ENCODE assay signal across 20 cellular contexts in genomic region chr1:52613611-52614373, GRCh38. TPM values are rescaled to one million over a fixed set of nuclear protein-coding genes. Genes with fewer than 3 reads are reported as not detected.
DNase-seq lines count a peak whose midpoint lies in the region; ATAC-seq and TF ChIP-seq lines count a peak whose summit lies in the region.
"Had no signal": no experiment of that assay in that cellular context is flagged by ENCODE, and none has a peak within 500 bp of the region (broad histone marks: within the 10 kb centered on the region; RNA-seq: fewer than 3 reads in every experiment).

No MANE protein-coding gene starts in this region.

- no peaks in the 10 kb centered on the region for H3K27me3 Mint-ChIP-seq in activated T-helper 17 cell treated with anti-CD3 and anti-CD28 coated beads, Interleukin-2, amount 50 U/mL, for 72 hours
- H3K27me3 Mint-ChIP-seq: stimulated activated naive CD8-positive, alpha-beta T cell treated with anti-CD3 and anti-CD28 coated beads, Interleukin-15, Interleukin-2, amounts not matched to agents 100 ng/mL and 50 ng/mL, for 24 hours had no signal

- no peak for ATAC-seq in activated T-helper 17 cell treated with anti-CD3 and anti-CD28 coated beads, Interleukin-2, amount 50 U/mL, for 72 hours (replicated peaks)
- ATAC-seq in right lobe of liver (peak; percentile 45 to 75 (median 50)), GM18907 (IDR thresholded peaks at IDR 0.05; ENCODE audit: unreplicated experiment) (no peak), body of pancreas (no peak)

- CTCF ChIA-PET in HEK293T (lab: Yijun Ruan, JAX): no interaction called here

- H3K4me1 Mint-ChIP-seq in activated T-helper 17 cell treated with anti-CD3 and anti-CD28 coated beads, Interleukin-2, amount 50 U/mL, for 72 hours: peaks cover 12% of the 10 kb centered on the region
- H3K4me1 Mint-ChIP-seq: neural crest cell had no signal

- no peaks in the 10 kb centered on the region for H3K9me3 ChIP-seq in right lobe of liver
- H3K9me3 ChIP-seq in body of pancreas: no peaks in the 10 kb centered on the region
- H3K9me3 ChIP-seq: heart left ventricle, transverse colon had no signal

- WGBS in right lobe of liver (ENCODE audit: insufficient coverage, low coverage, low lambda C conversion rate, missing lambda C conversion rate): 54% methylated on average over 2 of the region's 2 CpGs
- 40 to 64% methylated on average over 2 of the region's 2 CpGs for WGBS in body of pancreas, 2 donors

- H3K27ac Mint-ChIP-seq in activated T-helper 17 cell treated with anti-CD3 and anti-CD28 coated beads, Interleukin-2, amount 50 U/mL, for 72 hours: peak overlapping the region; percentile 25
- H3K27ac Mint-ChIP-seq: stimulated activated naive CD8-positive, alpha-beta T cell treated with anti-CD3 and anti-CD28 coated beads, Interleukin-15, Interleukin-2, amounts not matched to agents 100 ng/mL and 50 ng/mL, for 24 hours had no signal

- H3K36me3 ChIP-seq in right lobe of liver (no peaks in the 10 kb centered on the region), body of pancreas (replicated peaks in 1 of 2; ENCODE audit: insufficient read depth in 1 of 2, low read depth in 2 of 2) (no peaks in the 10 kb centered on the region)
- H3K36me3 ChIP-seq: transverse colon had no signal

- intact Hi-C loops in right lobe of liver (cut with DNase I) (no loop called here), body of pancreas (cut with DNase I) (no loop called here)

- DNase-seq in NCI-H1105 treated with DMSO at 0.1 percent for 48 hours (lab: John Stamatoyannopoulos, UW): peak; percentile 46
- no peak for DNase-seq in NCI-H1105 (lab: John Stamatoyannopoulos, UW)
- DNase-seq in HEK293T (ENCODE audit: extremely low spot score): no peak
- no peak for DNase-seq in right lobe of liver
- DNase-seq in NCI-H345 treated with DMSO at 0.1 percent for 48 hours (lab: John Stamatoyannopoulos, UW; ENCODE audit: unreplicated experiment): no peak
- no peak for DNase-seq in body of pancreas
- DNase-seq: cerebellar nuclear complex, DMS 273 treated with DMSO at 0.1 percent for 48 hours, heart left ventricle, mesenchymal stem cell, NCI-H146, NCI-H446, transverse colon had no signal

- peaks cover 0 to 4% (median 0%) of the 10 kb centered on the region in 4 donors for H3K4me1 ChIP-seq in right lobe of liver
- H3K4me1 ChIP-seq in body of pancreas: peaks cover 11% of the 10 kb centered on the region
- H3K4me1 ChIP-seq: heart left ventricle, transverse colon had no signal

- POLR2A ChIA-PET in HEK293T (lab: Yijun Ruan, JAX): no interaction called here

- no peak overlapping the region for H3K4me3 Mint-ChIP-seq in activated T-helper 17 cell treated with anti-CD3 and anti-CD28 coated beads, Interleukin-2, amount 50 U/mL, for 72 hours
- H3K4me3 Mint-ChIP-seq: neural crest cell; stimulated activated naive CD8-positive, alpha-beta T cell treated with anti-CD3 and anti-CD28 coated beads, Interleukin-15, Interleukin-2, amounts not matched to agents 100 ng/mL and 50 ng/mL, for 24 hours had no signal

- H3K27me3 ChIP-seq in right lobe of liver: no peaks in the 10 kb centered on the region
- no peaks in the 10 kb centered on the region for H3K27me3 ChIP-seq in body of pancreas
- H3K27me3 ChIP-seq: heart left ventricle, transverse colon had no signal

- TF ChIP-seq CTCF in right lobe of liver (IDR thresholded peaks at IDR 0.05): no peak
- no peak for TF ChIP-seq CTCF in body of pancreas (IDR thresholded peaks at IDR 0.05)

- no peaks in the 10 kb centered on the region for H3K9me3 Mint-ChIP-seq in activated T-helper 17 cell treated with anti-CD3 and anti-CD28 coated beads, Interleukin-2, amount 50 U/mL, for 72 hours
- H3K9me3 Mint-ChIP-seq: neural crest cell; stimulated activated naive CD8-positive, alpha-beta T cell treated with anti-CD3 and anti-CD28 coated beads, Interleukin-15, Interleukin-2, amounts not matched to agents 100 ng/mL and 50 ng/mL, for 24 hours had no signal

- TF ChIP-seq POLR2A in right lobe of liver (IDR thresholded peaks at IDR 0.05): no peak
- no peak for TF ChIP-seq POLR2A in body of pancreas (IDR thresholded peaks at IDR 0.05)

- H3K27ac ChIP-seq in right lobe of liver (no peak overlapping the region), body of pancreas (no peak overlapping the region)
- H3K27ac ChIP-seq: 22Rv1, heart left ventricle, RWPE1, transverse colon had no signal

- no peak overlapping the region for H3K4me3 ChIP-seq in right lobe of liver
- no peak overlapping the region for H3K4me3 ChIP-seq in body of pancreas
- H3K4me3 ChIP-seq: heart left ventricle, transverse colon had no signal

- H3K36me3 Mint-ChIP-seq in activated T-helper 17 cell treated with anti-CD3 and anti-CD28 coated beads, Interleukin-2, amount 50 U/mL, for 72 hours (ENCODE audit: low read depth): peaks cover 4% of the 10 kb centered on the region

TF ChIP-seq in HEK293T, 16 proteins besides CTCF, POLR2A, EP300 and RAD21:
- TF ChIP-seq, protein P1, sequence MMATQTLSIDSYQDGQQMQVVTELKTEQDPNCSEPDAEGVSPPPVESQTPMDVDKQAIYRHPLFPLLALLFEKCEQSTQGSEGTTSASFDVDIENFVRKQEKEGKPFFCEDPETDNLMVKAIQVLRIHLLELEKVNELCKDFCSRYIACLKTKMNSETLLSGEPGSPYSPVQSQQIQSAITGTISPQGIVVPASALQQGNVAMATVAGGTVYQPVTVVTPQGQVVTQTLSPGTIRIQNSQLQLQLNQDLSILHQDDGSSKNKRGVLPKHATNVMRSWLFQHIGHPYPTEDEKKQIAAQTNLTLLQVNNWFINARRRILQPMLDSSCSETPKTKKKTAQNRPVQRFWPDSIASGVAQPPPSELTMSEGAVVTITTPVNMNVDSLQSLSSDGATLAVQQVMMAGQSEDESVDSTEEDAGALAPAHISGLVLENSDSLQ (IDR thresholded peaks at IDR 0.05): 0 out of 2 replicates have a peak, but pooled peaks have one; percentile 3
- TF ChIP-seq SP1 (IDR thresholded peaks at IDR 0.05): no peak

RNA-seq across cellular contexts. Expression of gene GPX7, which starts 11.6 kb away (rescaled TPM):
- total RNA-seq in activated T-helper 17 cell treated with anti-CD3 and anti-CD28 coated beads, Interleukin-2, amount 50 U/mL, for 72 hours: 10 to 100 TPM; 14.0 to 20.5 TPM
- total RNA-seq in right lobe of liver (1 to 10 TPM; 1.6 to 4.3 (median 2.7) TPM), body of pancreas (10 to 100 TPM in 1 of 2 donors, 1 to 10 TPM in 1; 9.6 to 22.1 TPM)

RNA-seq across cellular contexts. Expression of gene SHISAL2A, which starts 19.2 kb away (rescaled TPM):
- total RNA-seq in activated T-helper 17 cell treated with anti-CD3 and anti-CD28 coated beads, Interleukin-2, amount 50 U/mL, for 72 hours: 1 to 10 TPM; 7.1 to 8.9 TPM
- not detected for total RNA-seq in right lobe of liver
- not detected for total RNA-seq in body of pancreas
- total RNA-seq: kidney epithelial cell had no signal

Comparison
In these comparisons a context has a peak if more than half of its experiments do, and no peak if none do; other contexts are left out.
1. ATAC-seq: peak in right lobe of liver (4 of 4); none in activated T-helper 17 cell treated with anti-CD3 and anti-CD28 coated beads, Interleukin-2, amount 50 U/mL, for 72 hours (single experiment), GM18907 (single experiment) and body of pancreas (single experiment).
2. RNA of gene SHISAL2A, which starts 19.2 kb away (total RNA-seq): 7.1 to 8.9 TPM in activated T-helper 17 cell treated with anti-CD3 and anti-CD28 coated beads, Interleukin-2, amount 50 U/mL, for 72 hours; not detected in right lobe of liver and not detected in body of pancreas; every median in the first group is over 4 times any median in the second.